In the genomic region with DNA sequence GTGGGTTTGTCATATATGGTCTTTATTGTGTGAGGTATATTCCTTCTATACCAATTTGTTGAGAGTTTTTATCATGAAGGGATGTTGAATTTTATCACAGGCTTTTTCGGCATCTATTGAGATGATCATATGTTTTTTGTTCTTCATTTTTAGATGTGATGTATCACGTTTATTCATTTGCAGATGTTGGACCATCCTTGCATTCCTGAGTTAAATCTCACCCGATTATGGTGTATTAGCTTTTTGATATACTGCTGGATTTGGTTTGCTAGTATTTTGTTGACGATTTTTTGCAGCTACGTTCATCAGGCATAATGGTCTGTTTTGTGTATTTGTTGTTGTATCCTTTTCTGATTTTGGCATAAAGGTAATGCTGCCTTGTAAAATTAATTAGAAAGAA, we compare ENCODE assay signal across 9 cellular contexts.
"Had no signal": no experiment of that assay in that cellular context is flagged by ENCODE, and none has a peak within 500 bp of the region (broad histone marks: within the 10 kb centered on the region; RNA-seq: fewer than 3 reads in every experiment).

No MANE protein-coding gene starts in this region.

- H3K27me3 Mint-ChIP-seq: IgD-negative memory B cell had no signal

- H3K4me3 Mint-ChIP-seq: GM23338, IgD-negative memory B cell had no signal

- H3K27ac Mint-ChIP-seq: GM23338 had no signal

- H3K27ac ChIP-seq: HL-60 had no signal

- FAIRE-seq: H1, HepG2 had no signal

- H3K4me1 ChIP-seq: HAP-1 had no signal

- H3K4me1 Mint-ChIP-seq: GM23338 had no signal

- H2AFZ ChIP-seq: GM23338 had no signal

- ATAC-seq: GM23338, HCT116, HepG2 had no signal

- H3K36me3 ChIP-seq: HAP-1 had no signal

- H3K4me3 ChIP-seq: GM23338, HAP-1 had no signal

- H3K4me2 ChIP-seq: GM23338 had no signal

- H3K9me3 ChIP-seq: HAP-1 had no signal

- H3K9me3 Mint-ChIP-seq: GM23338 had no signal

- DNase-seq: H7, KG1 had no signal
